Comparison of ENCODE assay signal across 1 cellular context in the genomic region with DNA sequence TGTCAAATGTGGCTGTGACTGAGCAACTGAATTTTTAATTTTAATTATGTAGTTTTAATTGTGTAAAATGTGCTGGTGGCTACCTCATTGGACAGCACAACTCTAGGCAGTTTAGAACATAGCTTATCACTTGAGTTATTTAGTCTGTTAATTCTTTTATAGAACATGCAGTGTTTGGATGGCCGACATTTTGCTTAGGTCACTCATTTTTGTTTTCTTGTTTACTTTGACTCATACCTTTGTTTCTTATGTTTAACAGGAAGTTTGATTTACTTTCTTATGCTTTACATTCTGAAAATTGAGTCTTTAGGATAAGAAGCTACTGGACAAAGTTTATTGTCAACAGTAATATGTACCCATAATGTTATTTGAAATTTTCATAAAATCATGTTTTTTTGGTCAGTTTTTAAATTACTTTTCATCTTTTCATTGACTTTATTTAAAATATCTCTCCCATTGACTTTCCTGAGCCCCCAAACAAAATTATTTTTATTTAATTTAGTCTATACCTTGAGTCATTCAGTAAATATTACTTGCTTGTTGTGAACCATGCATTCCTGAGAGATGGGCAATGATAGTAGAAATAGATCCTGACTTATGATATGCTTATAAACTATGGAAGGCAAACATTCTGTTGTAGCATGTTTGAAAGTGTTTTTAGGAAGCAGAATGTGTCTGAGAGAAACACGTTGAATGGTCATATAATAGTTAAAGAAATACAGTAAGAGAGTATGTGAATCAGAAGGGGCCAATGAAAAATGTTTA.
TF ChIP-seq lines count a peak whose summit lies in the region.

No MANE protein-coding gene starts in this region.

TF ChIP-seq in endothelial cell of umbilical vein, 7 proteins besides CTCF, POLR2A, EP300 and RAD21 (continued from another document):
- TF ChIP-seq, protein P1, sequence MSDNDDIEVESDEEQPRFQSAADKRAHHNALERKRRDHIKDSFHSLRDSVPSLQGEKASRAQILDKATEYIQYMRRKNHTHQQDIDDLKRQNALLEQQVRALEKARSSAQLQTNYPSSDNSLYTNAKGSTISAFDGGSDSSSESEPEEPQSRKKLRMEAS (IDR thresholded peaks at IDR 0.05; ENCODE audit: insufficient read depth, insufficient read length) = no peak
- TF ChIP-seq GATA2 (IDR thresholded peaks at IDR 0.05; ENCODE audit: insufficient read depth, insufficient read length, low read depth, low read length) (no peak), JUN (IDR thresholded peaks at IDR 0.05; ENCODE audit: borderline replicate concordance, insufficient read depth, insufficient read length, low read depth) (no peak), MYC (IDR thresholded peaks at IDR 0.05; ENCODE audit: low read depth, low read length) (no peak), FOS (IDR thresholded peaks at IDR 0.05; ENCODE audit: borderline replicate concordance, insufficient read depth, low read length) (no peak)
